In the genomic region with DNA sequence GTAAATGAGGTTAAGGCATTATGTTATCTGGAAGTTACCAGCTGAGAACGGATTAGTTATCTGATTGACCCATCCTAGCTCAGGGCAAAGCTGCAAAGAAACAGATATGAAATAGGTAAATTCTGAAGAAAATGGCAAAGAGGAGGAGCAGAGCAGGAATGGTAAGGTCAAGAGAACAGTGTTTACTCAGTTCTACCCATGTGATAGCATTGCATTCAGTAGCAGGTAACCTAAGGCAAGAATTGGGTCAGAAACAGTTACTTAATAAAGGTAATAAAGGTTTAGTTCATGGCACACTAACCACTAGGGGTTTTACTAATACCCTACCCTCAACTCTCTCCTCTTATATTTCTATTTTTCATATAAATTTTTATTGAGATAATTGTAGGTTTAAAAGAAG, we compare ENCODE assay signal across 28 cellular contexts.
DNase-seq lines count a peak whose midpoint lies in the region; ATAC-seq, FAIRE-seq and TF ChIP-seq lines count a peak whose summit lies in the region.
"Had no signal": no experiment of that assay in that cellular context is flagged by ENCODE, and none has a peak within 500 bp of the region (broad histone marks: within the 10 kb centered on the region; RNA-seq: fewer than 3 reads in every experiment).

No MANE protein-coding gene starts in this region.

- no peak overlapping the region for H3K4ac ChIP-seq in H9 (ENCODE audit: low read depth, low read length)

- in situ Hi-C loops in GM12878 (cut with MboI) = loop anchor here (5.0 kb wide), 1 partner anchor 320 kb away; no protein-coding TSS in a partner anchor

- no peak for DNase-seq in GM12892 (ENCODE audit: insufficient read length)
- DNase-seq in GM12878 (ENCODE audit: low read depth, low spot score) = no peak
- no peak for DNase-seq in right lobe of liver
- no peak for DNase-seq in T-helper 1 cell
- no peak for DNase-seq in H9
- DNase-seq in RPMI8226 = no peak
- DNase-seq in T-cell = no peak
- DNase-seq: 8988T; ACHN; BE2C; C1 segment of cervical spinal cord; CD4-positive, alpha-beta memory T cell; CD4-positive, CD25-positive, alpha-beta regulatory T cell; CD8-positive, alpha-beta memory T cell; COR-L47; DMS 273 treated with DMSO at 0.1 percent for 48 hours; DMS153; DMS53; DMS79; DND-41; EL; GDM1 had no signal

- H3K9me3 Mint-ChIP-seq in H9 (no peaks in the 10 kb centered on the region; a peak in 1 of 5 replicates), T-cell (peaks cover 0 to 5% (median 4%) of the 10 kb centered on the region in 3 donors)

- no peak overlapping the region for H4K8ac ChIP-seq in H9 (replicated peaks; ENCODE audit: insufficient read length, low read depth, low read length)

- CTCF ChIA-PET in GM12878 (lab: Yijun Ruan, JAX) (interaction anchor here (0.7 to 3.4 kb wide), 19 partner anchors 9 to 451 kb away, joined by 3 to 39 read pairs (median 7); no protein-coding TSS in a partner anchor), T-cell (lab: Charles Lee) (no interaction called here)

- no peak overlapping the region for H2BK20ac ChIP-seq in H9 (ENCODE audit: low read depth, low read length, poor library complexity, severe bottlenecking)

- no peak for TF ChIP-seq EP300 in GM12878 (IDR thresholded peaks at IDR 0.05; ENCODE audit: borderline replicate concordance in 1 of 2, control insufficient read depth in 1 of 2, low read depth in 2 of 2, low read length in 2 of 2)

- no peaks in the 10 kb centered on the region for H3K23me2 ChIP-seq in H9 (ENCODE audit: insufficient read length, low read depth, low read length, poor library complexity, severe bottlenecking)

- no peak overlapping the region for H2AK5ac ChIP-seq in H9 (ENCODE audit: insufficient read length, low read length)

- H4K5ac ChIP-seq in H9 (ENCODE audit: insufficient read length, low read depth, low read length) = no peak overlapping the region

- H3K79me1 ChIP-seq in H9 (ENCODE audit: insufficient read depth, low read depth, low read length, poor library complexity, severe bottlenecking) = no peaks in the 10 kb centered on the region

- no peak overlapping the region for H3T11ph ChIP-seq in H9 (ENCODE audit: low read length)

- H3K4me1 ChIP-seq in OCI-LY3 (ENCODE audit: low read length) (peaks cover 18% of the 10 kb centered on the region), GM12878 (ENCODE audit: control insufficient read depth, insufficient read depth, low read length) (no peaks in the 10 kb centered on the region), right lobe of liver (no peaks in the 10 kb centered on the region), H9 (ENCODE audit: insufficient read depth, low read length) (no peaks in the 10 kb centered on the region; the same call in 1 of the 2 replicates)
- H3K4me1 ChIP-seq: BLaER1 had no signal

- H3K36me3 Mint-ChIP-seq in H9 (ENCODE audit: insufficient read depth in 1 of 3, low read depth in 3 of 3) (no peaks in the 10 kb centered on the region), T-cell (no peaks in the 10 kb centered on the region)
- H3K36me3 Mint-ChIP-seq: CD14-positive monocyte; CD4-positive, alpha-beta memory T cell; CD4-positive, CD25-positive, alpha-beta regulatory T cell; CD8-positive, alpha-beta memory T cell had no signal

- H3K27me3 ChIP-seq in OCI-LY3 (ENCODE audit: low read depth, low read length) = no peaks in the 10 kb centered on the region
- H3K27me3 ChIP-seq in GM12878 (replicated peaks in 1 of 2; ENCODE audit: control insufficient read depth in 2 of 2, insufficient read depth in 2 of 2, low read length in 1 of 2) = no peaks in the 10 kb centered on the region
- no peaks in the 10 kb centered on the region for H3K27me3 ChIP-seq in right lobe of liver
- H3K27me3 ChIP-seq in H9 (ENCODE audit: insufficient read depth, low read length) = no peaks in the 10 kb centered on the region
- H3K27me3 ChIP-seq: BE2C, BLaER1 had no signal

- H3K79me2 ChIP-seq in OCI-LY3 (ENCODE audit: low read length) (no peaks in the 10 kb centered on the region), GM12878 (ENCODE audit: control insufficient read depth, insufficient read depth, low read length) (no peaks in the 10 kb centered on the region), H9 (ENCODE audit: insufficient read depth, low read length) (no peaks in the 10 kb centered on the region)

- no TSS peak for BruUV-seq in GM12878 (replicated peaks; lab: Mats Ljungman, UMichigan)

- SMC1A ChIA-PET in GM12878 (lab: Charles Lee; ENCODE audit: uncharacterized antibody, unreplicated experiment) = interaction anchor here (0.5 to 5.8 kb wide), 32 partner anchors 9 to 785 kb away, joined by 3 to 72 read pairs (median 9); a partner anchor contains a TSS

- H3K56ac ChIP-seq in H9 (ENCODE audit: insufficient read length, low read depth, low read length) = no peak overlapping the region

- H3K4me3 Mint-ChIP-seq in H9 (no peak overlapping the region), T-cell (no peak overlapping the region)
- H3K4me3 Mint-ChIP-seq: CD14-positive monocyte; CD4-positive, alpha-beta memory T cell; CD4-positive, CD25-positive, alpha-beta regulatory T cell; CD8-positive, alpha-beta memory T cell had no signal

- no peak overlapping the region for H2BK5ac ChIP-seq in H9 (ENCODE audit: insufficient read length, low read length)

- H2AFZ ChIP-seq in OCI-LY3 (ENCODE audit: low read depth, low read length) (no peak overlapping the region), GM12878 (ENCODE audit: control insufficient read depth, low read depth, low read length) (0 out of 2 replicates have a peak overlapping the region, but pooled peaks have one; percentile 58), H9 (ENCODE audit: low read length) (no peak overlapping the region)

- no peak overlapping the region for H3K23ac ChIP-seq in H9 (ENCODE audit: insufficient read length, low read depth, low read length)

- H2BK120ac ChIP-seq in H9 (ENCODE audit: low read depth, low read length, poor library complexity, severe bottlenecking) = no peak overlapping the region

- intact Hi-C loops in GM12878 (cut with micrococcal nuclease; ENCODE audit: unreplicated experiment) (loop anchor here (5.0 kb wide), 2 partner anchors 40 to 260 kb away; no protein-coding TSS in a partner anchor), right lobe of liver (cut with DNase I) (no loop called here)

- 0% methylated on average over 1 of the region's 1 CpG for WGBS in GM12878 (ENCODE audit: insufficient coverage, insufficient replicate concordance, low lambda C conversion rate, missing lambda C conversion rate)
- 21% methylated on average over 1 of the region's 1 CpG for WGBS in right lobe of liver (ENCODE audit: insufficient coverage, low coverage, low lambda C conversion rate, missing lambda C conversion rate)
- no CpG with 5 or more reads among the region's 1 CpG for WGBS in H9 (ENCODE audit: extremely low coverage, insufficient read length, low lambda C conversion rate)

- H2BK15ac ChIP-seq in H9 (ENCODE audit: low read depth, low read length) = no peak overlapping the region

- TF ChIP-seq CTCF in OCI-LY3 (IDR thresholded peaks at IDR 0.05; ENCODE audit: low read depth, low read length) (no peak), GM12878 (IDR thresholded peaks at IDR 0.05 in 2 of 3, conservative IDR thresholded peaks at IDR 0.05 in 1 of 3; ENCODE audit: control insufficient read depth in 2 of 3, extremely low read depth in 1 of 3, insufficient read depth in 1 of 3, low read depth in 3 of 3, low read length in 3 of 3) (no peak), right lobe of liver (IDR thresholded peaks at IDR 0.05) (no peak), H9 (conservative IDR thresholded peaks at IDR 0.05) (no peak)

- no peak overlapping the region for H2BK12ac ChIP-seq in H9 (ENCODE audit: insufficient read length, low read depth, low read length)

- peak; percentile 8 for ATAC-seq in GM12878
- peak; percentile 37 to 89 (median 58) for ATAC-seq in right lobe of liver
- ATAC-seq in T-cell (replicated peaks in 1 of 4) = no peak

- RAD21 ChIA-PET in GM12878 (lab: Charles Lee; ENCODE audit: unreplicated experiment) = interaction anchor here (0.6 to 4.8 kb wide), 33 partner anchors 11 to 367 kb away, joined by 3 to 67 read pairs (median 7); no protein-coding TSS in a partner anchor

- H4K20me1 ChIP-seq in OCI-LY3 (ENCODE audit: insufficient read depth, low read length) (no peaks in the 10 kb centered on the region), GM12878 (ENCODE audit: control insufficient read depth, insufficient read depth) (no peaks in the 10 kb centered on the region), H9 (ENCODE audit: control insufficient read depth, insufficient read depth, insufficient read length) (no peaks in the 10 kb centered on the region)
- H4K20me1 ChIP-seq: BLaER1 had no signal

- FAIRE-seq in GM12892 (lab: Jason Lieb, UNC) (peak; percentile 64), GM12878 (lab: Jason Lieb, UNC) (no peak)
- FAIRE-seq: A204.1, GM12891, GM18507 had no signal

- TF ChIP-seq POLR2A in GM12892 (IDR thresholded peaks at IDR 0.05; ENCODE audit: low read depth, low read length) (no peak), GM12878 (IDR thresholded peaks at IDR 0.05; ENCODE audit: low read depth, low read length) (no peak), right lobe of liver (IDR thresholded peaks at IDR 0.05) (no peak)

- TF ChIP-seq RAD21 in GM12878 (IDR thresholded peaks at IDR 0.05; ENCODE audit: insufficient read depth, low read depth, low read length) = no peak

- H3K9ac ChIP-seq in OCI-LY3 (ENCODE audit: low read length) (no peak overlapping the region), GM12878 (ENCODE audit: control insufficient read depth, insufficient read depth, low read length) (no peak overlapping the region), H9 (ENCODE audit: extremely low read depth, insufficient read length, low read length) (no peak overlapping the region)
- H3K9ac ChIP-seq: BLaER1 had no signal

- H3K27ac Mint-ChIP-seq in H9 (no peak overlapping the region), T-cell (no peak overlapping the region)
- H3K27ac Mint-ChIP-seq: CD14-positive monocyte; CD4-positive, alpha-beta memory T cell; CD4-positive, CD25-positive, alpha-beta regulatory T cell; CD8-positive, alpha-beta memory T cell had no signal

- H3K14ac ChIP-seq in H9 (ENCODE audit: insufficient read depth, low read length) = no peak overlapping the region

- H3K4me1 Mint-ChIP-seq in H9 (no peaks in the 10 kb centered on the region), T-cell (no peaks in the 10 kb centered on the region)
- H3K4me1 Mint-ChIP-seq: CD14-positive monocyte; CD4-positive, alpha-beta memory T cell; CD4-positive, CD25-positive, alpha-beta regulatory T cell; CD8-positive, alpha-beta memory T cell had no signal

- no peak overlapping the region for H3K18ac ChIP-seq in H9 (ENCODE audit: insufficient read length, low read depth, low read length)

- H3K4me2 ChIP-seq in OCI-LY3 (ENCODE audit: low read length) (peak overlapping the region; percentile 53; the same call in 1 of the 2 replicates), GM12878 (ENCODE audit: control insufficient read depth, insufficient read depth) (no peak overlapping the region), H9 (ENCODE audit: insufficient read depth, insufficient read length, low read length) (no peak overlapping the region)
- H3K4me2 ChIP-seq: BLaER1 had no signal

- H4K91ac ChIP-seq in H9 (ENCODE audit: insufficient read length, low read depth, low read length) = no peak overlapping the region

- POLR2A ChIA-PET in GM12878 (lab: Charles Lee) (interaction anchor here (1.0 to 1.3 kb wide), 4 partner anchors 68 to 234 kb away, joined by 3 to 8 read pairs (median 4); no protein-coding TSS in a partner anchor), T-cell (lab: Charles Lee) (no interaction called here)

- H3K9me3 ChIP-seq in OCI-LY3 (ENCODE audit: insufficient read depth, low read length) (peaks cover 14% of the 10 kb centered on the region), GM12878 (replicated peaks; ENCODE audit: control insufficient read depth, insufficient read depth, low read length) (peaks cover 3% of the 10 kb centered on the region), right lobe of liver (no peaks in the 10 kb centered on the region), H9 (ENCODE audit: control insufficient read depth, low read depth, low read length) (no peaks in the 10 kb centered on the region)
- H3K9me3 ChIP-seq: BE2C, BLaER1 had no signal

- H3K36me3 ChIP-seq in OCI-LY3 (replicated peaks; ENCODE audit: low read depth, low read length) (no peaks in the 10 kb centered on the region), GM12878 (ENCODE audit: control insufficient read depth in 2 of 2, insufficient read depth in 2 of 2, low read length in 1 of 2) (no peaks in the 10 kb centered on the region), right lobe of liver (no peaks in the 10 kb centered on the region)
- H3K36me3 ChIP-seq: BE2C, BLaER1 had no signal

- H3K27me3 Mint-ChIP-seq in H9 (ENCODE audit: low read depth) = no peaks in the 10 kb centered on the region
- H3K27me3 Mint-ChIP-seq in T-cell = peaks cover 0 to 16% of the 10 kb centered on the region in 2 donors

- H3K27ac ChIP-seq in OCI-LY3 (ENCODE audit: low read length) = no peak overlapping the region
- no peak overlapping the region for H3K27ac ChIP-seq in GM12878 (ENCODE audit: control insufficient read depth, insufficient read depth)
- no peak overlapping the region for H3K27ac ChIP-seq in right lobe of liver
- H3K27ac ChIP-seq in H9 (ENCODE audit: insufficient read length, low read depth, low read length) = no peak overlapping the region
- H3K27ac ChIP-seq: BLaER1 had no signal

- H3K4me3 ChIP-seq in OCI-LY3 (ENCODE audit: low read length) (no peak overlapping the region), GM12878 (no peak overlapping the region), right lobe of liver (no peak overlapping the region)
- H3K4me3 ChIP-seq: BLaER1 had no signal

Comparison
In these comparisons a context has a peak if more than half of its experiments do, and no peak if none do; other contexts are left out.
1. ATAC-seq: peak in GM12878 (single experiment) and right lobe of liver (4 of 4); none in T-cell (0 of 4).